In the genomic region with DNA sequence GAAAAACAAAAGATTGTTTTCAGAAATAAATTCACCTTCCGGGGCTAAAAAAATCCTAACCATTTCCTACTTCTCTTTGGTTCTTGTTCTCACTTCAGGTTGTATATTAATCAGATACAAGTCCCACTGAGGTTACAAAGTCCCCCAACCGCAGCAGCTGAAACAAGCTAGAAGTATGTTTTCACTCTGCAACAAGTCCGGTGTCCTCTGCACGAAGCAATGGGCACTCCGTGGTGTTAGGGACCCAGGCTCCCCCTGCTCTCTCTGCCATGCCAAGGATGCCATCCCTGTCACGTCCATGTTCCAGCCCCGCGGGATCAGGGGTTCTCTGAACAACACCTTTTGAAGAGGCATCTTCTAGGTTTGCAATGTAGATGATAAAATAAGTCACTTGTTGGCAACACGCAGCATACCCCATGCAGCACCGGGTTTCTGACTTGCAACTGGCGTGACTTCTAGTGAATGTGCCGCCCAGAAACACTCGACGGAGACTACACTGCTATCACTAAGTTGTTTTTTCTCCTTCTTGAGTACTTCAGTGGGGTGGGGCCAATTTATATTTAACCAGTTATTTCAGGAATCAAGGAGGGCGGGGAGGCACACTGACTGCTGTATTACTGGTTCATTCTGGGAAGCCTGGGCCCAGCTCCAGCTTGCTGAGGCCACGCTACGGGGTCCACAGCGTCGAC, we compare ENCODE assay signal across 12 cellular contexts. TPM values are rescaled to one million over a fixed set of nuclear protein-coding genes. Genes with fewer than 3 reads are reported as not detected.
DNase-seq lines count a peak whose midpoint lies in the region; ATAC-seq and TF ChIP-seq lines count a peak whose summit lies in the region.
"Had no signal": no experiment of that assay in that cellular context is flagged by ENCODE, and none has a peak within 500 bp of the region (broad histone marks: within the 10 kb centered on the region; RNA-seq: fewer than 3 reads in every experiment).

No MANE protein-coding gene starts in this region.

- no peaks in the 10 kb centered on the region for H3K27me3 ChIP-seq in liver (ENCODE audit: control insufficient read depth in 4 of 4, insufficient read depth in 4 of 4, low read length in 3 of 4)
- no peaks in the 10 kb centered on the region for H3K27me3 ChIP-seq in transverse colon

- no peak for TF ChIP-seq EP300 in transverse colon (IDR thresholded peaks at IDR 0.05; ENCODE audit: low read depth)

- H3K4me1 ChIP-seq in liver (ENCODE audit: control insufficient read depth in 4 of 4, insufficient read depth in 4 of 4, low read length in 3 of 4) (peaks cover under 1 to 5% (median 5%) of the 10 kb centered on the region in 4 donors), transverse colon (peaks cover 0 to 31% (median 7%) of the 10 kb centered on the region in 4 donors)

- no peak for DNase-seq in coronary artery (ENCODE audit: low spot score)
- peak; percentile 71 for DNase-seq in transverse colon
- DNase-seq in T-helper 2 cell, result no peak
- DNase-seq in NCI-H69 (lab: John Stamatoyannopoulos, UW), result no peak
- DNase-seq: IMR-90 had no signal

- H3K9me3 ChIP-seq in liver (ENCODE audit: control insufficient read depth in 4 of 4, low read length in 3 of 4) (no peaks in the 10 kb centered on the region), transverse colon (no peaks in the 10 kb centered on the region)

- TF ChIP-seq POLR2A in transverse colon (IDR thresholded peaks at IDR 0.05), result no peak

- H3K36me3 ChIP-seq in liver (ENCODE audit: control insufficient read depth in 4 of 4, insufficient read depth in 3 of 4, low read depth in 1 of 4, low read length in 3 of 4) (no peaks in the 10 kb centered on the region), transverse colon (no peaks in the 10 kb centered on the region)

- TF ChIP-seq RAD21 in liver (IDR thresholded peaks at IDR 0.05), result no peak

- H3K27ac ChIP-seq in coronary artery (peak overlapping the region; percentile 55 to 74), liver (ENCODE audit: low read depth in 1 of 2, low read length in 2 of 2) (no peak overlapping the region), transverse colon (peak overlapping the region; percentile 50 to 79 (median 72))

- no peak overlapping the region for H3K9ac ChIP-seq in liver (ENCODE audit: low read depth in 1 of 2, low read length in 2 of 2)

- ATAC-seq in GM21515 (IDR thresholded peaks at IDR 0.05; ENCODE audit: unreplicated experiment) (peak; percentile 52), GM19351 (IDR thresholded peaks at IDR 0.05; ENCODE audit: unreplicated experiment) (no peak), HG03095 (IDR thresholded peaks at IDR 0.05; ENCODE audit: unreplicated experiment) (no peak)

- 40% methylated on average over 19 of the region's 19 CpGs for WGBS in liver
- WGBS in transverse colon (ENCODE audit: low coverage in 1 of 2), 2 donors, result 35 to 36% methylated on average over 8 to 19 of the region's 19 CpGs

- TF ChIP-seq CTCF in coronary artery (IDR thresholded peaks at IDR 0.05), result no peak
- TF ChIP-seq CTCF in liver (IDR thresholded peaks at IDR 0.05; ENCODE audit: low read depth, low read length, missing input control), result no peak
- no peak for TF ChIP-seq CTCF in transverse colon (IDR thresholded peaks at IDR 0.05)

- in situ Hi-C loops in transverse colon (cut with MboI; ENCODE audit: low pct_ligation_motif_present in 1 of 4, low pct_unique_long_range_greater_than_20kb in 1 of 4, low sequenced_read_pairs in 3 of 4), result no loop called here

- intact Hi-C loops in transverse colon (cut with DNase I; ENCODE audit: low total_unique reads), result no loop called here

- peak overlapping the region; percentile 54 for H3K4me3 ChIP-seq in coronary artery
- no peak overlapping the region for H3K4me3 ChIP-seq in liver (ENCODE audit: low read depth in 1 of 3, low read length in 3 of 3)
- H3K4me3 ChIP-seq in transverse colon, result peak overlapping the region in 2 of 4 donors; percentile 2 to 18

TF ChIP-seq in liver, 16 proteins besides CTCF, POLR2A, EP300 and RAD21:
- TF ChIP-seq YY1 (IDR thresholded peaks at IDR 0.05) (peak; percentile 12), EGR1 (IDR thresholded peaks at IDR 0.05; ENCODE audit: low read depth in 2 of 2) (no peak)

RNA-seq across cellular contexts. Expression of gene GSTP1, which starts 25.4 kb away (rescaled TPM):
- total RNA-seq in liver (100 to 1,000 TPM in 1 of 2 donors, 10 to 100 TPM in 1; 25.6 to 228 TPM), transverse colon (100 to 1,000 TPM; 166 to 578 (median 537) TPM)
- 10 to 100 TPM; 35.1 to 54.5 TPM for polyA plus RNA-seq in liver

RNA-seq across cellular contexts. Expression of gene CABP2, which starts 35.0 kb away (rescaled TPM):
- total RNA-seq in liver (not detected), transverse colon (not detected)
- not detected for polyA plus RNA-seq in liver
- total RNA-seq: Daoy, IMR-90 had no signal
- polyA plus RNA-seq: adipose tissue, esophagus, IMR-90 had no signal

RNA-seq across cellular contexts. Expression of gene NDUFV1, which starts 48.5 kb away (rescaled TPM):
- total RNA-seq in liver, result 100 to 1,000 TPM in 1 of 2 donors, 10 to 100 TPM in 1; 83.6 to 162 TPM
- polyA plus RNA-seq in liver, result 100 to 1,000 TPM; 163 to 172 TPM
- total RNA-seq in transverse colon, result 100 to 1,000 TPM; 421 to 762 (median 554) TPM

RNA-seq across cellular contexts. Expression of gene CDK2AP2, which starts 50.3 kb away (rescaled TPM):
- 10 to 100 TPM; 14.1 to 32.5 TPM for total RNA-seq in liver
- polyA plus RNA-seq in liver, result 100 to 1,000 TPM in 1 of 2 donors, 10 to 100 TPM in 1; 80.7 to 126 TPM
- 100 to 1,000 TPM in 1 of 4 donors, 10 to 100 TPM in 3; 49.4 to 140 (median 83.4) TPM for total RNA-seq in transverse colon

RNA-seq across cellular contexts. Expression of gene PITPNM1, which starts 53.1 kb away (rescaled TPM):
- total RNA-seq in liver (1 to 10 TPM; 3.2 to 6.9 TPM), transverse colon (100 to 1,000 TPM in 1 of 4 donors, 10 to 100 TPM in 3; 23.5 to 451 (median 60.8) TPM)
- 1 to 10 TPM; 1.3 to 9.3 TPM for polyA plus RNA-seq in liver

Comparison
In these comparisons a context has a peak if more than half of its experiments do, and no peak if none do; other contexts are left out.
1. H3K27ac ChIP-seq: peak in coronary artery (2 of 2) and transverse colon (4 of 4); none in liver (0 of 2).